ENCODE assay signal across 23 cellular contexts in genomic region chr15:55712363-55712762, GRCh38. TPM values are rescaled to one million over a fixed set of nuclear protein-coding genes. Genes with fewer than 3 reads are reported as not detected.
DNase-seq lines count a peak whose midpoint lies in the region; ATAC-seq and TF ChIP-seq lines count a peak whose summit lies in the region.
"Had no signal": no experiment of that assay in that cellular context is flagged by ENCODE, and none has a peak within 500 bp of the region (broad histone marks: within the 10 kb centered on the region; RNA-seq: fewer than 3 reads in every experiment).

No MANE protein-coding gene starts in this region.

- no peaks in the 10 kb centered on the region for H3K27me3 ChIP-seq in neural progenitor cell
- H3K27me3 ChIP-seq: BE2C; BLaER1 treated with 17β-estradiol and CSF1 and Interleukin-3, amounts not matched to agents 10 nM and 100 nM had no signal

- H3K36me3 Mint-ChIP-seq in neural progenitor cell: peaks cover 32% of the 10 kb centered on the region
- H3K36me3 Mint-ChIP-seq: CD14-positive monocyte; CD8-positive, alpha-beta memory T cell had no signal

- no peak overlapping the region for H3K4me3 ChIP-seq in mesodermal cell (ENCODE audit: extremely low read depth, insufficient read depth, low read length, poor library complexity, severe bottlenecking)
- no peak overlapping the region for H3K4me3 ChIP-seq in neural progenitor cell
- H3K4me3 ChIP-seq: BLaER1 treated with 17β-estradiol and CSF1 and Interleukin-3, amounts not matched to agents 10 nM and 100 nM; GM12878; GM23248 had no signal

- H3K9me3 ChIP-seq in mesodermal cell (ENCODE audit: control insufficient read depth, low read length): no peaks in the 10 kb centered on the region
- no peaks in the 10 kb centered on the region for H3K9me3 ChIP-seq in neural progenitor cell (ENCODE audit: low read depth)
- H3K9me3 ChIP-seq: BE2C; BLaER1 treated with 17β-estradiol and CSF1 and Interleukin-3, amounts not matched to agents 10 nM and 100 nM had no signal

- H3K4me2 ChIP-seq in neural progenitor cell: peak overlapping the region; percentile 33
- H3K4me2 ChIP-seq: BLaER1 treated with 17β-estradiol and CSF1 and Interleukin-3, amounts not matched to agents 10 nM and 100 nM had no signal

- H4K20me1 ChIP-seq in neural progenitor cell (ENCODE audit: low read depth): peaks cover 100% of the 10 kb centered on the region
- H4K20me1 ChIP-seq: BLaER1 treated with 17β-estradiol and CSF1 and Interleukin-3, amounts not matched to agents 10 nM and 100 nM had no signal

- peak overlapping the region; percentile 65 for H3K27ac Mint-ChIP-seq in neural progenitor cell
- H3K27ac Mint-ChIP-seq: CD14-positive monocyte; CD4-positive, alpha-beta T cell; CD8-positive, alpha-beta memory T cell had no signal

- peak overlapping the region; percentile 22 for H3K4me3 Mint-ChIP-seq in neural progenitor cell
- H3K4me3 Mint-ChIP-seq: CD14-positive monocyte; CD4-positive, alpha-beta T cell; CD8-positive, alpha-beta memory T cell had no signal

- H3K4me1 ChIP-seq in mesodermal cell (ENCODE audit: control insufficient read depth, insufficient read depth, low read length, poor library complexity, severe bottlenecking) (peaks cover 32% of the 10 kb centered on the region), neural progenitor cell (peaks cover 59% of the 10 kb centered on the region)
- H3K4me1 ChIP-seq: BLaER1 treated with 17β-estradiol and CSF1 and Interleukin-3, amounts not matched to agents 10 nM and 100 nM had no signal

- H3K4me1 Mint-ChIP-seq in neural progenitor cell: peaks cover 73% of the 10 kb centered on the region
- H3K4me1 Mint-ChIP-seq: CD14-positive monocyte; CD8-positive, alpha-beta memory T cell had no signal

- H2AFZ ChIP-seq in neural progenitor cell (replicated peaks): no peak overlapping the region
- H2AFZ ChIP-seq: GM23248 had no signal

- H3K79me2 ChIP-seq in neural progenitor cell (ENCODE audit: low read depth): peaks cover 100% of the 10 kb centered on the region

- H3F3A ChIP-seq in neural progenitor cell (ENCODE audit: low read depth): peaks cover 30% of the 10 kb centered on the region

- peaks cover 12% of the 10 kb centered on the region for H3K9me3 Mint-ChIP-seq in neural progenitor cell
- H3K9me3 Mint-ChIP-seq: CD4-positive, alpha-beta T cell; CD8-positive, alpha-beta memory T cell had no signal

- DNase-seq in NCI-H82 (lab: John Stamatoyannopoulos, UW) (peak; percentile 42), NCI-H82 treated with DMSO at 0.1 percent for 48 hours (lab: John Stamatoyannopoulos, UW; ENCODE audit: unreplicated experiment) (no peak), neural progenitor cell (ENCODE audit: low spot score) (no peak), AG08396 (ENCODE audit: low spot score) (no peak)
- DNase-seq: AML-193; BE2C; CD4-positive, alpha-beta T cell; CD8-positive, alpha-beta memory T cell; DMS 273 treated with DMSO at 0.1 percent for 48 hours; DMS79; EL; GDM1; GM23248; H7; HCEC 1CT had no signal

- no peak overlapping the region for H3K9ac ChIP-seq in neural progenitor cell
- H3K9ac ChIP-seq: BLaER1 treated with 17β-estradiol and CSF1 and Interleukin-3, amounts not matched to agents 10 nM and 100 nM; GM23248 had no signal

- H3K36me3 ChIP-seq in mesodermal cell (ENCODE audit: control insufficient read depth, insufficient read depth, low read length) (peaks cover 48% of the 10 kb centered on the region), neural progenitor cell (peaks cover 12% of the 10 kb centered on the region)
- H3K36me3 ChIP-seq: BE2C; BLaER1 treated with 17β-estradiol and CSF1 and Interleukin-3, amounts not matched to agents 10 nM and 100 nM had no signal

- peaks cover 4% of the 10 kb centered on the region for H3K27me3 Mint-ChIP-seq in neural progenitor cell (ENCODE audit: insufficient read depth, low read depth)

- WGBS in mesodermal cell (ENCODE audit: insufficient coverage in 2 of 2), 2 experiments: no CpG with 5 or more reads among the region's 2 CpGs

- no peak for TF ChIP-seq CTCF in neural progenitor cell (IDR thresholded peaks at IDR 0.05)

- ATAC-seq in SK-N-SH treated with all-trans-retinoic acid at 6 μM for 48 hours (peak; percentile 65), GM21367 (IDR thresholded peaks at IDR 0.05; ENCODE audit: unreplicated experiment) (no peak), GM21526 (IDR thresholded peaks at IDR 0.05; ENCODE audit: low FRiP score, unreplicated experiment) (no peak)
- ATAC-seq: GM12878 had no signal

- H3K27ac ChIP-seq in mesodermal cell (ENCODE audit: low read depth, low read length, severe bottlenecking): peak overlapping the region; percentile 3
- no peak overlapping the region for H3K27ac ChIP-seq in neural progenitor cell
- H3K27ac ChIP-seq: 22Rv1; BLaER1 treated with 17β-estradiol and CSF1 and Interleukin-3, amounts not matched to agents 10 nM and 100 nM; GM23248 had no signal

TF ChIP-seq in SK-N-SH treated with all-trans-retinoic acid at 6 μM for 48 hours, 23 proteins besides CTCF, POLR2A, EP300 and RAD21 (continues in another document):
- no peak for TF ChIP-seq POU6F1 (CRISPR knock-in tag; IDR thresholded peaks at IDR 0.05; ENCODE audit: borderline replicate concordance, low read depth)
- peak; percentile 97 for TF ChIP-seq CSRNP3 (CRISPR knock-in tag; IDR thresholded peaks at IDR 0.05)
- TF ChIP-seq SNAI2 (CRISPR knock-in tag; IDR thresholded peaks at IDR 0.05): no peak
- TF ChIP-seq ARNTL (CRISPR knock-in tag; IDR thresholded peaks at IDR 0.05; ENCODE audit: borderline replicate concordance, low read depth): no peak
- peak; percentile 95 for TF ChIP-seq ZC3H10 (CRISPR knock-in tag; IDR thresholded peaks at IDR 0.05)
- no peak for TF ChIP-seq ZNF8 (CRISPR knock-in tag; IDR thresholded peaks at IDR 0.05)
- TF ChIP-seq ESRRG (CRISPR knock-in tag; IDR thresholded peaks at IDR 0.05): no peak
- TF ChIP-seq TCF4 (CRISPR knock-in tag; IDR thresholded peaks at IDR 0.05; ENCODE audit: borderline replicate concordance): peak; percentile 92
- TF ChIP-seq PATZ1 (CRISPR knock-in tag; IDR thresholded peaks at IDR 0.05; ENCODE audit: borderline replicate concordance): peak; percentile 94
- peak; percentile 97 for TF ChIP-seq ISL1 (CRISPR knock-in tag; IDR thresholded peaks at IDR 0.05)
- peak; percentile 91; the same call in 1 of the 2 replicates for TF ChIP-seq GLIS3 (CRISPR knock-in tag; IDR thresholded peaks at IDR 0.05)
- no peak for TF ChIP-seq BACH2 (CRISPR knock-in tag; IDR thresholded peaks at IDR 0.05; ENCODE audit: borderline replicate concordance)
- no peak for TF ChIP-seq ZNF70 (CRISPR knock-in tag; IDR thresholded peaks at IDR 0.05)
- 0 out of 2 replicates have a peak, but pooled peaks have one; percentile 44 for TF ChIP-seq RARB (CRISPR knock-in tag; IDR thresholded peaks at IDR 0.05)
- TF ChIP-seq ZFP3 (CRISPR knock-in tag; IDR thresholded peaks at IDR 0.05): no peak
- TF ChIP-seq ZFP30 (CRISPR knock-in tag; IDR thresholded peaks at IDR 0.05): no peak
- no peak for TF ChIP-seq OSR1 (CRISPR knock-in tag; IDR thresholded peaks at IDR 0.05)
- no peak for TF ChIP-seq CSDC2 (CRISPR knock-in tag; IDR thresholded peaks at IDR 0.05)

RNA-seq across cellular contexts. Expression of gene PRTG, which starts 30.6 kb away (rescaled TPM):
- polyA plus RNA-seq in mesodermal cell (2013, experiment 1 of 2): 196 TPM
- polyA plus RNA-seq in mesodermal cell (2013, experiment 2 of 2): 171 TPM
- total RNA-seq in neural progenitor cell (ENCODE audit: low replicate concordance): 508 and 574 TPM in 2 replicates
- total RNA-seq: CD4-positive, alpha-beta T cell; CD8-positive, alpha-beta memory T cell; GM12878 had no signal
- polyA plus RNA-seq: CD14-positive monocyte; CD8-positive, alpha-beta memory T cell; GM23248 had no signal
